Comparison of ENCODE assay signal across 16 cellular contexts in genomic region chr4:48332661-48333060, GRCh38.
"Had no signal": no experiment of that assay in that cellular context is flagged by ENCODE, and none has a peak within 500 bp of the region (broad histone marks: within the 10 kb centered on the region; RNA-seq: fewer than 3 reads in every experiment).

No MANE protein-coding gene starts in this region.

- H3K27me3 ChIP-seq: esophagus muscularis mucosa, heart left ventricle, spleen had no signal

- H3K4me1 Mint-ChIP-seq: naive B cell; stimulated activated memory B cell treated with anti-CD40 and anti-IgM and Interleukin-4, amounts not matched to agents 10 μg/mL and 1 μg/mL and 100 μg/mL, for 72 hours had no signal

- ATAC-seq: activated CD4-positive, CD25-positive, alpha-beta regulatory T cell treated with anti-CD3 and anti-CD28 coated beads, Interleukin-2, amount 50 U/mL, for 24 hours; activated CD8-positive, alpha-beta memory T cell treated with anti-CD3 and anti-CD28 coated beads, Interleukin-2, amount 10 ng/mL, durations not matched to agents 7 days and 5 days; activated T-cell treated with anti-CD3 and anti-CD28 coated beads, Interleukin-2, amount 50 U/mL, for 4 hours; heart left ventricle; stimulated activated memory B cell treated with anti-CD40 and anti-IgM and Interleukin-4, amounts not matched to agents 10 μg/mL and 1 μg/mL and 100 μg/mL, for 72 hours had no signal

- H3K27ac Mint-ChIP-seq: activated CD8-positive, alpha-beta memory T cell treated with anti-CD3 and anti-CD28 coated beads, Interleukin-2, amount 10 ng/mL, durations not matched to agents 7 days and 5 days; stimulated activated memory B cell treated with anti-CD40 and anti-IgM and Interleukin-4, amounts not matched to agents 10 μg/mL and 1 μg/mL and 100 μg/mL, for 72 hours; type B pancreatic cell had no signal

- H3K4me3 Mint-ChIP-seq: activated CD8-positive, alpha-beta memory T cell treated with anti-CD3 and anti-CD28 coated beads, Interleukin-2, amount 10 ng/mL, durations not matched to agents 7 days and 5 days; activated naive CD8-positive, alpha-beta T cell; activated T-cell treated with anti-CD3 and anti-CD28 coated beads, Interleukin-2, amount 50 U/mL, for 4 hours; naive B cell; stimulated activated memory B cell treated with anti-CD40 and anti-IgM and Interleukin-4, amounts not matched to agents 10 μg/mL and 1 μg/mL and 100 μg/mL, for 72 hours; type B pancreatic cell had no signal

- H3K27ac ChIP-seq: esophagus muscularis mucosa, parathyroid adenoma, spleen had no signal

- H3K79me2 ChIP-seq: parathyroid adenoma had no signal

- H2AFZ ChIP-seq: parathyroid adenoma had no signal

- H3K9me3 ChIP-seq: esophagus muscularis mucosa, heart left ventricle, spleen had no signal

- H3K4me3 ChIP-seq: esophagus muscularis mucosa, heart left ventricle, spleen had no signal

- DNase-seq: activated CD4-positive, alpha-beta T cell treated with anti-CD3 and anti-CD28 coated beads, Interleukin-2, amount 50 U/mL, for 48 hours; activated CD8-positive, alpha-beta memory T cell treated with anti-CD3 and anti-CD28 coated beads, Interleukin-2, amount 10 ng/mL, durations not matched to agents 7 days and 5 days; activated effector memory CD4-positive, alpha-beta T cell treated with anti-CD3 and anti-CD28 coated beads, Interleukin-2, amount 50 U/mL, for 16 hours; activated T-cell treated with anti-CD3 and anti-CD28 coated beads, Interleukin-2, amount 50 U/mL, for 4 hours; heart left ventricle; midbrain; naive B cell; spleen; stimulated activated CD4-positive, alpha-beta T cell treated with anti-CD3 and anti-CD28 coated beads, Interleukin-1b, Interleukin-23, amount 100 ng/mL, for 48 hours; T-helper 2 cell had no signal

- H3K9me3 Mint-ChIP-seq: activated T-cell treated with anti-CD3 and anti-CD28 coated beads, Interleukin-2, amount 50 U/mL, for 4 hours; naive B cell; stimulated activated memory B cell treated with anti-CD40 and anti-IgM and Interleukin-4, amounts not matched to agents 10 μg/mL and 1 μg/mL and 100 μg/mL, for 72 hours; type B pancreatic cell had no signal

- H3K27me3 Mint-ChIP-seq: type B pancreatic cell had no signal

- H3K4me1 ChIP-seq: parathyroid adenoma, spleen had no signal

- H3K36me3 ChIP-seq: esophagus muscularis mucosa, heart left ventricle, spleen had no signal

- H3K36me3 Mint-ChIP-seq: activated CD8-positive, alpha-beta memory T cell treated with anti-CD3 and anti-CD28 coated beads, Interleukin-2, amount 10 ng/mL, durations not matched to agents 7 days and 5 days; naive B cell; stimulated activated memory B cell treated with anti-CD40 and anti-IgM and Interleukin-4, amounts not matched to agents 10 μg/mL and 1 μg/mL and 100 μg/mL, for 72 hours; type B pancreatic cell had no signal
